Comparison of ENCODE assay signal across 12 cellular contexts in the genomic region with DNA sequence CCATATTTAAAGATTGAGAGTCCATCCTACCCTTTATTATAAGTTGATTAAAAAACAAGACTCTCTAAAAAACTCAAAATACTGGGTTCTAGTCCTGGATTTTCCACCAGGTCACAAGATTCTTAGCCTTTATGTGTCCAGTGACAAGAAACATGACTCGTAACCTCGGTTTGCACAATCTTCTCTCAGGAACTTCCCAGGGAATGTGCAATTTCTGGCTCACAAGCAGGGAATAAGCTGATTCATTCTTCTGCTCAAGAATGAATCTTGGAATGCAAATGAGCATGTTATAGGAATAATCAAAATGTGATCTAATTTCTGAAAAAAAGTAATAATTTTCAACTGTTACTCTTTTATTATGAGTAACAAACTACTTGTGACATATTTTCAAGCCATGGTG. TPM values are rescaled to one million over a fixed set of nuclear protein-coding genes. Genes with fewer than 3 reads are reported as not detected.
DNase-seq lines count a peak whose midpoint lies in the region; ATAC-seq and TF ChIP-seq lines count a peak whose summit lies in the region.
"Had no signal": no experiment of that assay in that cellular context is flagged by ENCODE, and none has a peak within 500 bp of the region (broad histone marks: within the 10 kb centered on the region; RNA-seq: fewer than 3 reads in every experiment).

No MANE protein-coding gene starts in this region.

- CTCF ChIA-PET in SK-N-SH (lab: Yijun Ruan, JAX): interaction anchor here (1.4 kb wide), 1 partner anchor 143 kb away, joined by 5 read pairs; no protein-coding TSS in a partner anchor

- H3F3A ChIP-seq in GM23248 (ENCODE audit: insufficient read depth) (peaks cover 6% of the 10 kb centered on the region; the same call in 1 of the 2 replicates), SK-N-SH (replicated peaks; ENCODE audit: insufficient read depth) (peaks cover 4% of the 10 kb centered on the region)

- no peak for TF ChIP-seq RAD21 in SK-N-SH (IDR thresholded peaks at IDR 0.05; ENCODE audit: low read length)

- 4 to 6% methylated on average over 2 of the region's 2 CpGs for WGBS in GM23248 (ENCODE audit: low coverage in 1 of 2, low lambda C conversion rate in 2 of 2, missing lambda C conversion rate in 2 of 2), 2 experiments
- WGBS in SK-N-SH (ENCODE audit: low lambda C conversion rate): 37% methylated on average over 2 of the region's 2 CpGs

- no peaks in the 10 kb centered on the region for H3K27me3 ChIP-seq in GM23248 (replicated peaks; ENCODE audit: insufficient read depth)
- H3K27me3 ChIP-seq in SK-N-SH (ENCODE audit: insufficient read depth): no peaks in the 10 kb centered on the region
- no peaks in the 10 kb centered on the region for H3K27me3 ChIP-seq in skeletal muscle satellite cell (ENCODE audit: control insufficient read depth, insufficient read depth, low read length)
- H3K27me3 ChIP-seq: Peyer's patch had no signal

- TF ChIP-seq EP300 in SK-N-SH (IDR thresholded peaks at IDR 0.05; ENCODE audit: borderline replicate concordance in 1 of 2, low read depth in 1 of 2, low read length in 1 of 2): no peak; a peak in 1 of 4 replicates

- H3K9me3 ChIP-seq in GM23248 (ENCODE audit: low read depth) (no peaks in the 10 kb centered on the region), SK-N-SH (no peaks in the 10 kb centered on the region), skeletal muscle satellite cell (replicated peaks; ENCODE audit: low read length) (no peaks in the 10 kb centered on the region)
- H3K9me3 ChIP-seq: Peyer's patch had no signal

- ATAC-seq in GM21723 (IDR thresholded peaks at IDR 0.05; ENCODE audit: unreplicated experiment) (no peak), GM21360 (IDR thresholded peaks at IDR 0.05; ENCODE audit: unreplicated experiment) (no peak)
- no peak for ATAC-seq in activated CD4-positive, CD25-positive, alpha-beta regulatory T cell treated with anti-CD3 and anti-CD28 coated beads, Interleukin-2, amount 50 U/mL, for 24 hours

- H3K27ac ChIP-seq in GM23248: peak overlapping the region; percentile 85
- peak overlapping the region in 1 of 2 experiments; percentile 49; a peak in 3 of 4 replicates for H3K27ac ChIP-seq in SK-N-SH (ENCODE audit: low read depth in 2 of 2, low read length in 1 of 2)
- H3K27ac ChIP-seq: Peyer's patch had no signal

- no peaks in the 10 kb centered on the region for H4K20me1 ChIP-seq in GM23248 (ENCODE audit: insufficient read depth)
- no peaks in the 10 kb centered on the region for H4K20me1 ChIP-seq in SK-N-SH (ENCODE audit: insufficient read depth)

- in situ Hi-C loops in GM23248 (cut with MboI): no loop called here

- TF ChIP-seq CTCF in SK-N-SH (IDR thresholded peaks at IDR 0.05) (no peak), fibroblast of the aortic adventitia (IDR thresholded peaks at IDR 0.05; ENCODE audit: insufficient read depth, low read length) (no peak)

- H2AFZ ChIP-seq in GM23248: no peak overlapping the region
- no peak overlapping the region for H2AFZ ChIP-seq in SK-N-SH (ENCODE audit: low read depth)

- H3K79me2 ChIP-seq in GM23248 (ENCODE audit: insufficient read depth) (no peaks in the 10 kb centered on the region), SK-N-SH (ENCODE audit: insufficient read depth) (no peaks in the 10 kb centered on the region)

- H3K36me3 ChIP-seq in GM23248 (ENCODE audit: low read depth) (no peaks in the 10 kb centered on the region), SK-N-SH (replicated peaks in 1 of 2; ENCODE audit: control insufficient read depth in 1 of 2, insufficient read depth in 2 of 2, low read length in 1 of 2) (no peaks in the 10 kb centered on the region), skeletal muscle satellite cell (ENCODE audit: insufficient read depth, low read length) (no peaks in the 10 kb centered on the region)
- H3K36me3 ChIP-seq: Peyer's patch had no signal

- peaks cover 14% of the 10 kb centered on the region for H3K4me1 ChIP-seq in GM23248 (ENCODE audit: insufficient read depth)
- no peaks in the 10 kb centered on the region for H3K4me1 ChIP-seq in SK-N-SH (ENCODE audit: control insufficient read depth in 1 of 2, insufficient read depth in 2 of 2, low read depth in 1 of 2, low read length in 1 of 2)
- H3K4me1 ChIP-seq in skeletal muscle satellite cell (ENCODE audit: control insufficient read depth, insufficient read depth, low read length): peaks cover 12% of the 10 kb centered on the region
- H3K4me1 ChIP-seq: Peyer's patch had no signal

- H3K9ac ChIP-seq in GM23248: peak overlapping the region; percentile 61
- H3K9ac ChIP-seq in SK-N-SH: no peak overlapping the region
- H3K9ac ChIP-seq in skeletal muscle satellite cell (ENCODE audit: low read depth, low read length): peak overlapping the region; percentile 44

- H3K4me2 ChIP-seq in GM23248 (ENCODE audit: unreplicated experiment) (peak overlapping the region; percentile 24), SK-N-SH (no peak overlapping the region), skeletal muscle satellite cell (ENCODE audit: low read length) (no peak overlapping the region)

- no peaks in the 10 kb centered on the region for H3K9me2 ChIP-seq in GM23248 (ENCODE audit: insufficient read depth)
- H3K9me2 ChIP-seq in SK-N-SH: no peaks in the 10 kb centered on the region

- DNase-seq in GM23248: peak; percentile 93
- DNase-seq in SK-N-SH: no peak
- DNase-seq in fibroblast of the aortic adventitia (ENCODE audit: low read depth): peak; percentile 94
- DNase-seq in NOMO-1 (lab: John Stamatoyannopoulos, UW; ENCODE audit: unreplicated experiment in 2 of 2): no peak
- DNase-seq: activated CD4-positive, CD25-positive, alpha-beta regulatory T cell; activated naive CD4-positive, alpha-beta T cell; NCI-H2029 treated with DMSO at 0.1 percent for 48 hours; Peyer's patch had no signal

- POLR2A ChIA-PET in SK-N-SH (lab: Yijun Ruan, JAX): no interaction called here

- H3K4me3 ChIP-seq in GM23248 (no peak overlapping the region), SK-N-SH (ENCODE audit: low read depth in 2 of 2, low read length in 1 of 2) (no peak overlapping the region), fibroblast of the aortic adventitia (ENCODE audit: low read depth, low read length) (no peak overlapping the region), skeletal muscle satellite cell (ENCODE audit: low read length) (no peak overlapping the region)
- H3K4me3 ChIP-seq: Peyer's patch had no signal

TF ChIP-seq in SK-N-SH, 30 proteins besides CTCF, POLR2A, EP300 and RAD21:
- TF ChIP-seq EZH2phosphoT487 (IDR thresholded peaks at IDR 0.05; ENCODE audit: borderline replicate concordance, low read depth) (no peak), NRF1 (IDR thresholded peaks at IDR 0.05; ENCODE audit: low read depth, low read length) (no peak), JUND (IDR thresholded peaks at IDR 0.05) (peak; percentile 61), FOSL2 (IDR thresholded peaks at IDR 0.05; ENCODE audit: borderline replicate concordance, low read depth) (peak; percentile 70; the same call in 1 of the 2 replicates), NFIC (IDR thresholded peaks at IDR 0.05; ENCODE audit: borderline replicate concordance) (peak; percentile 63; the same call in 1 of the 2 replicates), TCF12 (IDR thresholded peaks at IDR 0.05) (peak; percentile 59)
- TF ChIP-seq, protein P1, sequence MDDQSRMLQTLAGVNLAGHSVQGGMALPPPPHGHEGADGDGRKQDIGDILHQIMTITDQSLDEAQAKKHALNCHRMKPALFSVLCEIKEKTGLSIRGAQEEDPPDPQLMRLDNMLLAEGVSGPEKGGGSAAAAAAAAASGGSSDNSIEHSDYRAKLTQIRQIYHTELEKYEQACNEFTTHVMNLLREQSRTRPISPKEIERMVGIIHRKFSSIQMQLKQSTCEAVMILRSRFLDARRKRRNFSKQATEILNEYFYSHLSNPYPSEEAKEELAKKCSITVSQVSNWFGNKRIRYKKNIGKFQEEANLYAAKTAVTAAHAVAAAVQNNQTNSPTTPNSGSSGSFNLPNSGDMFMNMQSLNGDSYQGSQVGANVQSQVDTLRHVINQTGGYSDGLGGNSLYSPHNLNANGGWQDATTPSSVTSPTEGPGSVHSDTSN (IDR thresholded peaks at IDR 0.05): peak; percentile 27; the same call in 1 of the 2 replicates

RNA-seq across cellular contexts. Expression of a gene that starts 45.1 kb away (rescaled TPM):
- total RNA-seq in GM23248 (2014; rRNA removed; shearing (Covaris generic)): 19.9 and 22.5 TPM in 2 replicates
- 7.4 and 8.5 TPM in 2 replicates for polyA plus RNA-seq in GM23248 (2016; fragmentation: Nextera tagmentation; extraction: Ambion mirVana)
- 2.4 and 3.3 TPM in 2 replicates for polyA plus RNA-seq in SK-N-SH (2012; rRNA removed)
- 4.4 and 5.7 TPM in 2 replicates for polyA plus RNA-seq in SK-N-SH (2012; cell fraction: cytosol; rRNA removed)
- 1.1 and 2.3 TPM in 2 replicates for polyA plus RNA-seq in SK-N-SH (2012; cell fraction: nucleus; rRNA removed)
- total RNA-seq in fibroblast of the aortic adventitia (ENCODE audit: low replicate concordance): 21.6 and 34.8 TPM in 2 replicates
- 16.8 and 25.1 TPM in 2 replicates for total RNA-seq in skeletal muscle satellite cell (2012; rRNA removed)

Comparison
In these comparisons a context has a peak if more than half of its experiments do, and no peak if none do; other contexts are left out.
1. DNase-seq: peak in GM23248 (single experiment) and fibroblast of the aortic adventitia (single experiment); none in SK-N-SH (single experiment) and NOMO-1 (0 of 2).